ENCODE assay signal across 16 cellular contexts in genomic region chr22:47357493-47357892, GRCh38.
DNase-seq lines count a peak whose midpoint lies in the region; ATAC-seq, FAIRE-seq and TF ChIP-seq lines count a peak whose summit lies in the region.
"Had no signal": no experiment of that assay in that cellular context is flagged by ENCODE, and none has a peak within 500 bp of the region (broad histone marks: within the 10 kb centered on the region; RNA-seq: fewer than 3 reads in every experiment).

No MANE protein-coding gene starts in this region.

- H3K9me1 ChIP-seq in K562 (ENCODE audit: control insufficient read depth, insufficient read depth, low read length): no peaks in the 10 kb centered on the region

- POLR2A ChIA-PET in K562 (lab: Yijun Ruan, JAX): no interaction called here

- in situ Hi-C loops in K562 (cut with MboI): no loop called here

- TF ChIP-seq RAD21 in K562 (CRISPR knock-in tag; conservative IDR thresholded peaks at IDR 0.05 in 1 of 2, IDR thresholded peaks at IDR 0.05 in 1 of 2): no peak

- no peak overlapping the region for H3K9ac ChIP-seq in K562 (ENCODE audit: insufficient read depth in 1 of 2, low read depth in 2 of 2, low read length in 2 of 2)

- no peaks in the 10 kb centered on the region for H4K20me1 ChIP-seq in K562 (replicated peaks; ENCODE audit: control insufficient read depth, insufficient read depth, low read length)

- WGBS in K562 (ENCODE audit: insufficient coverage, low coverage, missing lambda C conversion rate): 2% methylated on average over 10 of the region's 10 CpGs

- TF ChIP-seq POLR2A in K562 (conservative IDR thresholded peaks at IDR 0.05): no peak

- no peak for TF ChIP-seq EP300 in K562 (IDR thresholded peaks at IDR 0.05; ENCODE audit: low read length)

- no peak overlapping the region for H3K4me3 Mint-ChIP-seq in activated CD8-positive, alpha-beta memory T cell treated with anti-CD3 and anti-CD28 coated beads, Interleukin-2, amount 10 ng/mL, durations not matched to agents 7 days and 5 days
- H3K4me3 Mint-ChIP-seq in osteocyte (ENCODE audit: unreplicated experiment): no peak overlapping the region
- H3K4me3 Mint-ChIP-seq: CD4-positive, alpha-beta memory T cell; GM23338; H9 had no signal

- CTCF ChIA-PET in activated CD8-positive, alpha-beta memory T cell treated with anti-CD3 and anti-CD28 coated beads, Interleukin-2, amount 10 ng/mL, durations not matched to agents 7 days and 5 days (lab: Charles Lee): no interaction called here
- CTCF ChIA-PET in K562 (lab: Yijun Ruan, JAX; ENCODE audit: low intra/inter-chr PET ratio): no interaction called here

- H3K9me3 ChIP-seq in K562 (replicated peaks; ENCODE audit: control insufficient read depth, insufficient read depth, low read depth, low read length): no peaks in the 10 kb centered on the region
- H3K9me3 ChIP-seq: BE2C had no signal

- no peak overlapping the region for H3K27ac Mint-ChIP-seq in activated CD8-positive, alpha-beta memory T cell treated with anti-CD3 and anti-CD28 coated beads, Interleukin-2, amount 10 ng/mL, durations not matched to agents 7 days and 5 days
- no peak overlapping the region for H3K27ac Mint-ChIP-seq in osteocyte (ENCODE audit: unreplicated experiment)
- H3K27ac Mint-ChIP-seq: CD4-positive, alpha-beta memory T cell; GM23338; H9 had no signal

- no peak for FAIRE-seq in K562 (lab: Jason Lieb, UNC)
- FAIRE-seq: A549, G401.6, GM12891 had no signal

- H3K79me2 ChIP-seq in K562 (ENCODE audit: control insufficient read depth, insufficient read depth, low read length): no peaks in the 10 kb centered on the region

- H3K27me3 ChIP-seq in K562 (ENCODE audit: control insufficient read depth in 2 of 2, insufficient read depth in 2 of 2, low read length in 2 of 2): 0 out of 5 replicates have a peak, but pooled peaks cover 0 to 5% of the 10 kb centered on the region in 2 experiments
- H3K27me3 ChIP-seq: BE2C had no signal

- BruUV-seq in K562 (replicated peaks; lab: Mats Ljungman, UMichigan): no TSS peak

- no peak overlapping the region for H3K4me2 ChIP-seq in K562 (ENCODE audit: insufficient read depth, low read length)
- H3K4me2 ChIP-seq: A549, GM23338 had no signal

- H3K4me1 ChIP-seq in K562 (replicated peaks in 1 of 2; ENCODE audit: control insufficient read depth in 2 of 2, insufficient read depth in 2 of 2, low read length in 2 of 2): no peaks in the 10 kb centered on the region
- H3K4me1 ChIP-seq: A549, BE2C had no signal

- no peak for TF ChIP-seq CTCF in K562 (IDR thresholded peaks at IDR 0.05 in 2 of 3, conservative IDR thresholded peaks at IDR 0.05 in 1 of 3; ENCODE audit: insufficient read depth in 2 of 3, low read depth in 1 of 3, low read length in 3 of 3)
- TF ChIP-seq CTCF in osteocyte (IDR thresholded peaks at IDR 0.05): no peak

- H3K27me3 Mint-ChIP-seq in activated CD8-positive, alpha-beta memory T cell treated with anti-CD3 and anti-CD28 coated beads, Interleukin-2, amount 10 ng/mL, durations not matched to agents 7 days and 5 days: no peaks in the 10 kb centered on the region
- H3K27me3 Mint-ChIP-seq in osteocyte (ENCODE audit: unreplicated experiment): no peaks in the 10 kb centered on the region

- H3K36me3 Mint-ChIP-seq in activated CD8-positive, alpha-beta memory T cell treated with anti-CD3 and anti-CD28 coated beads, Interleukin-2, amount 10 ng/mL, durations not matched to agents 7 days and 5 days: no peaks in the 10 kb centered on the region
- H3K36me3 Mint-ChIP-seq in osteocyte (ENCODE audit: unreplicated experiment): no peaks in the 10 kb centered on the region
- H3K36me3 Mint-ChIP-seq: CD4-positive, alpha-beta memory T cell had no signal

- no peak overlapping the region for H3K27ac ChIP-seq in K562 (ENCODE audit: extremely low read depth, low read depth, low read length)
- H3K27ac ChIP-seq: A549, C4-2B had no signal

- H2AFZ ChIP-seq in K562 (ENCODE audit: low read depth, low read length): no peak overlapping the region
- H2AFZ ChIP-seq: GM23338 had no signal

- intact Hi-C loops in K562 (cut with micrococcal nuclease): no loop called here

- no peaks in the 10 kb centered on the region for H3K36me3 ChIP-seq in K562 (ENCODE audit: control insufficient read depth, insufficient read depth, low read length)
- H3K36me3 ChIP-seq: BE2C had no signal

- H3K4me3 ChIP-seq in K562: no peak overlapping the region
- H3K4me3 ChIP-seq: A549, GM23338 had no signal

- no peaks in the 10 kb centered on the region for H3K4me1 Mint-ChIP-seq in activated CD8-positive, alpha-beta memory T cell treated with anti-CD3 and anti-CD28 coated beads, Interleukin-2, amount 10 ng/mL, durations not matched to agents 7 days and 5 days
- H3K4me1 Mint-ChIP-seq in osteocyte (ENCODE audit: unreplicated experiment): no peaks in the 10 kb centered on the region
- H3K4me1 Mint-ChIP-seq: CD4-positive, alpha-beta memory T cell; GM23338; H9 had no signal

- no peak for ATAC-seq in activated CD8-positive, alpha-beta memory T cell treated with anti-CD3 and anti-CD28 coated beads, Interleukin-2, amount 10 ng/mL, durations not matched to agents 7 days and 5 days
- ATAC-seq in K562: no peak
- no peak for ATAC-seq in GM18909 (IDR thresholded peaks at IDR 0.05; ENCODE audit: poor library complexity, unreplicated experiment)
- ATAC-seq: A549, GM23338 had no signal

- H3K9me3 Mint-ChIP-seq in activated CD8-positive, alpha-beta memory T cell treated with anti-CD3 and anti-CD28 coated beads, Interleukin-2, amount 10 ng/mL, durations not matched to agents 7 days and 5 days (ENCODE audit: low read depth): peaks cover 2% of the 10 kb centered on the region
- H3K9me3 Mint-ChIP-seq in osteocyte (ENCODE audit: unreplicated experiment): peaks cover 42% of the 10 kb centered on the region

- peak; percentile 15 for DNase-seq in activated CD8-positive, alpha-beta memory T cell treated with anti-CD3 and anti-CD28 coated beads, Interleukin-2, amount 10 ng/mL, durations not matched to agents 7 days and 5 days
- DNase-seq in K562 (ENCODE audit: extremely low read depth in 1 of 4, low spot score in 3 of 4) (no peak), osteocyte (ENCODE audit: extremely low spot score, unreplicated experiment) (peak; percentile 73), ureter (ENCODE audit: low spot score) (peak; percentile 31), H4 (ENCODE audit: low spot score) (no peak)
- DNase-seq: BE2C; CD4-positive, alpha-beta memory T cell; DMS79 treated with DMSO at 0.1 percent for 48 hours; EL; H9 had no signal

TF ChIP-seq in K562, 482 proteins besides CTCF, POLR2A, EP300 and RAD21:
- TF ChIP-seq FOXO4 (CRISPR knock-in tag; IDR thresholded peaks at IDR 0.05): no peak
- peak; percentile 5 for TF ChIP-seq RBM25 (IDR thresholded peaks at IDR 0.05; ENCODE audit: low read depth, low read length, severe bottlenecking)

Comparison
In these comparisons a context has a peak if more than half of its experiments do, and no peak if none do; other contexts are left out.
1. DNase-seq: peak in activated CD8-positive, alpha-beta memory T cell treated with anti-CD3 and anti-CD28 coated beads, Interleukin-2, amount 10 ng/mL, durations not matched to agents 7 days and 5 days (single experiment), osteocyte (single experiment) and ureter (single experiment); none in K562 (0 of 4) and H4 (single experiment).